Comparison of ENCODE assay signal across 15 cellular contexts in the genomic region with DNA sequence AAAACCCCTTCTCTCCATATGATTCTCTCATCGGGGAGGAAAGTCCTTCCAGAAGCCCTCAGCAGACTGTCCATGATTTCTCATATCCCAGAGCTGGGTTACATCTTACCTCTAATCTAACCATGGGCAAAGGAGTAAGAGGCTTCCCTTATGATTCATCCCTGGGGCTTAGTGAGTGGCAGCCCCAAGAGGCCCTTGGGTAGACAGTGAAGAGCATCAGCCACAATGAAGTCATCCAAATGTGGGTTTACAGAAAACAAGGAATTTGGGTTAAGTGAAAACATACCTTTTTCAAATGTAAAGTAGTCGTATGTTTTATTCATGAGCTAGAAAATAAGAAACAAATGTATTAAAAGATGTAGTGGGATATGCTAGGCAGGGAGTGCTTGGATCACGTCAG. TPM values are rescaled to one million over a fixed set of nuclear protein-coding genes. Genes with fewer than 3 reads are reported as not detected.
DNase-seq lines count a peak whose midpoint lies in the region; ATAC-seq and TF ChIP-seq lines count a peak whose summit lies in the region.
"Had no signal": no experiment of that assay in that cellular context is flagged by ENCODE, and none has a peak within 500 bp of the region (broad histone marks: within the 10 kb centered on the region; RNA-seq: fewer than 3 reads in every experiment).

No MANE protein-coding gene starts in this region.

- H3K4me1 ChIP-seq in breast epithelium (no peaks in the 10 kb centered on the region), esophagus muscularis mucosa (peaks cover 0 to 7% (median 3%) of the 10 kb centered on the region in 4 donors)

- no peak for TF ChIP-seq EP300 in esophagus muscularis mucosa (IDR thresholded peaks at IDR 0.05)

- BruUV-seq in MCF 10A (replicated peaks; lab: Mats Ljungman, UMichigan): no TSS peak

- POLR2A ChIA-PET in MCF 10A (lab: Yijun Ruan, JAX): interaction anchor here (0.7 kb wide), 1 partner anchor 538 kb away, joined by 4 read pairs; no protein-coding TSS in a partner anchor
- POLR2A ChIA-PET in naive thymus-derived CD8-positive, alpha-beta T cell (lab: Charles Lee): no interaction called here

- no peak overlapping the region for H3K27ac Mint-ChIP-seq in MCF 10A (ENCODE audit: low read depth, unreplicated experiment)
- H3K27ac Mint-ChIP-seq in naive thymus-derived CD8-positive, alpha-beta T cell: no peak overlapping the region
- H3K27ac Mint-ChIP-seq: type B pancreatic cell had no signal

- H3K4me1 Mint-ChIP-seq in MCF 10A (ENCODE audit: insufficient read depth, unreplicated experiment): peaks cover 7% of the 10 kb centered on the region
- H3K4me1 Mint-ChIP-seq in naive thymus-derived CD8-positive, alpha-beta T cell: peaks cover 18 to 24% (median 22%) of the 10 kb centered on the region in 4 donors

- H3K9me3 Mint-ChIP-seq in MCF 10A (ENCODE audit: unreplicated experiment): no peaks in the 10 kb centered on the region
- no peaks in the 10 kb centered on the region for H3K9me3 Mint-ChIP-seq in naive thymus-derived CD8-positive, alpha-beta T cell

- no peaks in the 10 kb centered on the region for H3K27me3 Mint-ChIP-seq in MCF 10A (ENCODE audit: insufficient read depth, unreplicated experiment)
- peaks cover 0 to 4% (median 0%) of the 10 kb centered on the region in 5 donors for H3K27me3 Mint-ChIP-seq in naive thymus-derived CD8-positive, alpha-beta T cell

- WGBS in esophagus muscularis mucosa: 86% methylated on average over 3 of the region's 3 CpGs

- H3K4me3 Mint-ChIP-seq in MCF 10A (ENCODE audit: unreplicated experiment): no peak overlapping the region
- H3K4me3 Mint-ChIP-seq in naive thymus-derived CD8-positive, alpha-beta T cell: no peak overlapping the region
- H3K4me3 Mint-ChIP-seq: type B pancreatic cell had no signal

- no peak overlapping the region for H3K4me3 ChIP-seq in breast epithelium
- no peak overlapping the region for H3K4me3 ChIP-seq in SK-N-MC
- no peak overlapping the region for H3K4me3 ChIP-seq in fibroblast of pulmonary artery (replicated peaks; ENCODE audit: low read depth, low read length)
- H3K4me3 ChIP-seq in esophagus muscularis mucosa: no peak overlapping the region
- H3K4me3 ChIP-seq: ascending aorta, sigmoid colon had no signal

- DNase-seq in MCF 10A (ENCODE audit: unreplicated experiment) (peak; percentile 11), breast epithelium (ENCODE audit: low spot score in 2 of 2) (no peak), SK-N-MC (ENCODE audit: low read depth, low spot score) (peak; percentile 73), fibroblast of pulmonary artery (ENCODE audit: low read depth) (peak; percentile 23), NCI-H1092 (lab: John Stamatoyannopoulos, UW) (no peak), esophagus muscularis mucosa (ENCODE audit: extremely low spot score) (no peak)
- DNase-seq in activated CD8-positive, alpha-beta memory T cell treated with anti-CD3 and anti-CD28 coated beads, Interleukin-2, amount 50 U/mL, for 48 hours: no peak
- DNase-seq in naive thymus-derived CD8-positive, alpha-beta T cell: no peak
- DNase-seq: activated CD8-positive, alpha-beta memory T cell treated with anti-CD3 and anti-CD28 coated beads for 24 hours; C1 segment of cervical spinal cord; NCI-H2029 treated with DMSO at 0.1 percent for 48 hours; sigmoid colon; SW 1271 had no signal

- CTCF ChIA-PET in MCF 10A (lab: Yijun Ruan, JAX): interaction anchor here (0.6 kb wide), 1 partner anchor 259 kb away, joined by 3 read pairs; no protein-coding TSS in a partner anchor

- TF ChIP-seq CTCF in MCF 10A (IDR thresholded peaks at IDR 0.05; ENCODE audit: unreplicated experiment): no peak
- no peak for TF ChIP-seq CTCF in breast epithelium (IDR thresholded peaks at IDR 0.05)
- no peak for TF ChIP-seq CTCF in fibroblast of pulmonary artery (IDR thresholded peaks at IDR 0.05; ENCODE audit: low read length, missing control alignments)
- TF ChIP-seq CTCF in esophagus muscularis mucosa (IDR thresholded peaks at IDR 0.05): no peak

- TF ChIP-seq POLR2A in breast epithelium (IDR thresholded peaks at IDR 0.05) (no peak), esophagus muscularis mucosa (IDR thresholded peaks at IDR 0.05; ENCODE audit: low read depth) (no peak)

- H3K27ac ChIP-seq in breast epithelium (no peak overlapping the region), SK-N-MC (no peak overlapping the region), esophagus muscularis mucosa (replicated peaks in 1 of 4) (no peak overlapping the region)
- H3K27ac ChIP-seq: ascending aorta, sigmoid colon had no signal

- no peaks in the 10 kb centered on the region for H3K36me3 Mint-ChIP-seq in MCF 10A (ENCODE audit: insufficient read depth, unreplicated experiment)
- H3K36me3 Mint-ChIP-seq in naive thymus-derived CD8-positive, alpha-beta T cell: no peaks in the 10 kb centered on the region
- H3K36me3 Mint-ChIP-seq: type B pancreatic cell had no signal

- H3K36me3 ChIP-seq in breast epithelium: no peaks in the 10 kb centered on the region
- H3K36me3 ChIP-seq in SK-N-MC (ENCODE audit: insufficient read depth, low read length): no peaks in the 10 kb centered on the region
- H3K36me3 ChIP-seq in esophagus muscularis mucosa: no peaks in the 10 kb centered on the region
- H3K36me3 ChIP-seq: ascending aorta, sigmoid colon had no signal

- H3K9me3 ChIP-seq in breast epithelium (no peaks in the 10 kb centered on the region), SK-N-MC (ENCODE audit: low read depth, low read length) (no peaks in the 10 kb centered on the region), esophagus muscularis mucosa (no peaks in the 10 kb centered on the region)
- H3K9me3 ChIP-seq: ascending aorta, sigmoid colon had no signal

- intact Hi-C loops in MCF 10A (cut with micrococcal nuclease): no loop called here
- intact Hi-C loops in breast epithelium (cut with DNase I; ENCODE audit: low total_unique reads): no loop called here
- intact Hi-C loops in esophagus muscularis mucosa (cut with DNase I): no loop called here

- no peak for ATAC-seq in naive thymus-derived CD8-positive, alpha-beta T cell

- H3K27me3 ChIP-seq in breast epithelium: no peaks in the 10 kb centered on the region
- H3K27me3 ChIP-seq in esophagus muscularis mucosa: no peaks in the 10 kb centered on the region
- H3K27me3 ChIP-seq: ascending aorta, sigmoid colon had no signal

- no peak overlapping the region for H3K9ac ChIP-seq in SK-N-MC (ENCODE audit: insufficient read length)

RNA-seq across cellular contexts. Expression of gene ELK3, which starts 54.1 kb away (rescaled TPM):
- total RNA-seq in MCF 10A (2022): 50.1 and 53.2 TPM in 2 replicates
- 10 to 100 TPM; 13.9 to 28.5 (median 16.5) TPM for total RNA-seq in breast epithelium
- 10 to 100 TPM; 13.7 to 26.9 (median 25.7) TPM for total RNA-seq in esophagus muscularis mucosa
- 10 to 100 TPM; 44.0 to 46.1 TPM for total RNA-seq in naive thymus-derived CD8-positive, alpha-beta T cell
- 10 to 100 TPM in 1 of 3 donors, 1 to 10 TPM in 2; 7.5 to 18.9 (median 8.9) TPM for polyA plus RNA-seq in naive thymus-derived CD8-positive, alpha-beta T cell

Comparison
In these comparisons a context has a peak if more than half of its experiments do, and no peak if none do; other contexts are left out.
1. DNase-seq: peak in MCF 10A (single experiment), SK-N-MC (single experiment) and fibroblast of pulmonary artery (single experiment); none in breast epithelium (0 of 2), NCI-H1092 (single experiment), esophagus muscularis mucosa (single experiment), activated CD8-positive, alpha-beta memory T cell treated with anti-CD3 and anti-CD28 coated beads, Interleukin-2, amount 50 U/mL, for 48 hours (single experiment) and naive thymus-derived CD8-positive, alpha-beta T cell (0 of 10).